9 cellular contexts compared by ENCODE assay signal in genomic region chr11:59174664-59175033, GRCh38. TPM values are rescaled to one million over a fixed set of nuclear protein-coding genes. Genes with fewer than 3 reads are reported as not detected.
DNase-seq lines count a peak whose midpoint lies in the region; ATAC-seq and TF ChIP-seq lines count a peak whose summit lies in the region.
"Had no signal": no experiment of that assay in that cellular context is flagged by ENCODE, and none has a peak within 500 bp of the region (broad histone marks: within the 10 kb centered on the region; RNA-seq: fewer than 3 reads in every experiment).

No MANE protein-coding gene starts in this region.

- peaks cover 0 to 12% (median 0%) of the 10 kb centered on the region in 3 donors for H3K27me3 ChIP-seq in stomach

- peak; percentile 65 for ATAC-seq in left colon
- no peak for ATAC-seq in natural killer cell treated with Interleukin-12 subunit alpha and Interleukin-12 subunit beta and Interleukin-15 and Interleukin-18, amount 100 ng/mL, for 72 hours

- peak overlapping the region; percentile 78 to 92 (median 86) for H3K27ac ChIP-seq in stomach
- H3K27ac ChIP-seq: WERI-Rb-1 had no signal

- H3K9me3 ChIP-seq in stomach = no peaks in the 10 kb centered on the region

- no peak for TF ChIP-seq CTCF in stomach (IDR thresholded peaks at IDR 0.05)

- H3K9me3 Mint-ChIP-seq in natural killer cell treated with Interleukin-12 subunit alpha and Interleukin-12 subunit beta and Interleukin-15 and Interleukin-18, amount 100 ng/mL, for 72 hours = no peaks in the 10 kb centered on the region

- WGBS in stomach, 5 donors = 41 to 66% (median 45%) methylated on average over 7 of the region's 7 CpGs

- no peak for TF ChIP-seq POLR2A in stomach (IDR thresholded peaks at IDR 0.05)

- peaks cover 7 to 14% of the 10 kb centered on the region in 2 donors for H3K4me1 Mint-ChIP-seq in natural killer cell treated with Interleukin-12 subunit alpha and Interleukin-12 subunit beta and Interleukin-15 and Interleukin-18, amount 100 ng/mL, for 72 hours (ENCODE audit: low read depth in 2 of 2)

- intact Hi-C loops in left colon (cut with DNase I, micrococcal nuclease) = loop anchor here in 1 of 2 donors (5.0 to 10.0 kb wide), 2 partner anchors 33 to 110 kb away; no protein-coding TSS in a partner anchor
- intact Hi-C loops in stomach (cut with DNase I; ENCODE audit: low total_unique reads) = loop anchor here (5.0 kb wide), 2 partner anchors 33 to 113 kb away; no protein-coding TSS in a partner anchor

- TF ChIP-seq EP300 in stomach (IDR thresholded peaks at IDR 0.05) = no peak

- DNase-seq in HT-29 (ENCODE audit: low spot score) (peak; percentile 77), amniotic epithelial cell (ENCODE audit: low read depth) (peak; percentile 83), left colon (peak; percentile 53 to 69), stomach (peak; percentile 43), SIG-M5 treated with dmso at 0.1 percent for 504 hours (lab: John Stamatoyannopoulos, UW; ENCODE audit: unreplicated experiment) (no peak), NCI-H2029 treated with DMSO at 0.1 percent for 48 hours (lab: John Stamatoyannopoulos, UW) (no peak), NCI-H1436 (lab: John Stamatoyannopoulos, UW) (no peak)
- no peak for DNase-seq in natural killer cell treated with Interleukin-12 subunit alpha and Interleukin-12 subunit beta and Interleukin-15 and Interleukin-18, amount 100 ng/mL, for 72 hours (ENCODE audit: low spot score)
- DNase-seq: WERI-Rb-1 had no signal

- no peak overlapping the region for H3K4me3 Mint-ChIP-seq in natural killer cell treated with Interleukin-12 subunit alpha and Interleukin-12 subunit beta and Interleukin-15 and Interleukin-18, amount 100 ng/mL, for 72 hours

- H3K36me3 Mint-ChIP-seq in natural killer cell treated with Interleukin-12 subunit alpha and Interleukin-12 subunit beta and Interleukin-15 and Interleukin-18, amount 100 ng/mL, for 72 hours = no peaks in the 10 kb centered on the region

- H3K27ac Mint-ChIP-seq in natural killer cell treated with Interleukin-12 subunit alpha and Interleukin-12 subunit beta and Interleukin-15 and Interleukin-18, amount 100 ng/mL, for 72 hours = no peak overlapping the region

- H3K4me3 ChIP-seq in stomach = peak overlapping the region in 1 of 4 donors; percentile 84

- peaks cover 18 to 21% of the 10 kb centered on the region in 2 donors for H3K27me3 Mint-ChIP-seq in natural killer cell treated with Interleukin-12 subunit alpha and Interleukin-12 subunit beta and Interleukin-15 and Interleukin-18, amount 100 ng/mL, for 72 hours

- peaks cover 0 to 8% (median 0%) of the 10 kb centered on the region in 4 donors for H3K36me3 ChIP-seq in stomach
- H3K36me3 ChIP-seq: WERI-Rb-1 had no signal

- H3K4me1 ChIP-seq in stomach = peaks cover 19 to 50% (median 48%) of the 10 kb centered on the region in 4 donors

RNA-seq across cellular contexts. Expression of gene DTX4, which starts 2.7 kb away (rescaled TPM):
- 20.8 and 22.6 TPM in 2 replicates for total RNA-seq in HT-29 (2014; rRNA removed; shearing (Covaris generic))
- total RNA-seq in left colon (10 to 100 TPM; 58.4 to 62.4 TPM), stomach (10 to 100 TPM; 16.8 to 58.0 (median 38.6) TPM)
- 10 to 100 TPM in 2 of 3 donors, 1 to 10 TPM in 1; 5.4 to 15.0 (median 13.5) TPM for polyA plus RNA-seq in stomach
- under 1 TPM; 0.17 to 0.33 TPM for total RNA-seq in natural killer cell treated with Interleukin-12 subunit alpha and Interleukin-12 subunit beta and Interleukin-15 and Interleukin-18, amount 100 ng/mL, for 72 hours

RNA-seq across cellular contexts. Expression of gene FAM111A, which starts 32.0 kb away (rescaled TPM):
- 43.6 and 51.9 TPM in 2 replicates for total RNA-seq in HT-29 (2014; rRNA removed; shearing (Covaris generic))
- total RNA-seq in left colon = 10 to 100 TPM; 25.0 to 27.8 TPM
- total RNA-seq in stomach = 10 to 100 TPM; 13.6 to 78.2 (median 41.5) TPM
- 10 to 100 TPM in 1 of 3 donors, 1 to 10 TPM in 2; 8.9 to 20.7 (median 9.7) TPM for polyA plus RNA-seq in stomach
- 10 to 100 TPM; 69.7 to 79.6 TPM for total RNA-seq in natural killer cell treated with Interleukin-12 subunit alpha and Interleukin-12 subunit beta and Interleukin-15 and Interleukin-18, amount 100 ng/mL, for 72 hours

RNA-seq across cellular contexts. Expression of gene MPEG1, which starts 38.1 kb away (rescaled TPM):
- not detected in 2 replicates for total RNA-seq in HT-29 (2014; rRNA removed; shearing (Covaris generic))
- total RNA-seq in left colon (10 to 100 TPM in 1 of 2 donors, 1 to 10 TPM in 1; 5.0 to 24.2 TPM), stomach (10 to 100 TPM in 3 of 5 donors, 1 to 10 TPM in 1, not detected in 1; 5.3 to 18.4 (median 16.1) TPM)
- 1 to 10 TPM; 1.4 to 5.2 (median 5.0) TPM for polyA plus RNA-seq in stomach
- under 1 TPM in 1 of 2 donors, not detected in 1; 0.11 TPM for total RNA-seq in natural killer cell treated with Interleukin-12 subunit alpha and Interleukin-12 subunit beta and Interleukin-15 and Interleukin-18, amount 100 ng/mL, for 72 hours

Comparison
In these comparisons a context has a peak if more than half of its experiments do, and no peak if none do; other contexts are left out.
1. DNase-seq: peak in HT-29 (single experiment), amniotic epithelial cell (single experiment), left colon (2 of 2) and stomach (single experiment); none in natural killer cell treated with Interleukin-12 subunit alpha and Interleukin-12 subunit beta and Interleukin-15 and Interleukin-18, amount 100 ng/mL, for 72 hours (single experiment), SIG-M5 treated with dmso at 0.1 percent for 504 hours (single experiment), NCI-H2029 treated with DMSO at 0.1 percent for 48 hours (single experiment) and NCI-H1436 (single experiment).
2. RNA of gene DTX4, which starts 2.7 kb away (total RNA-seq): 58.4 to 62.4 TPM in left colon, 16.8 to 58.0 TPM in stomach and 20.8 to 22.6 TPM in HT-29; 0.17 to 0.33 TPM in natural killer cell treated with Interleukin-12 subunit alpha and Interleukin-12 subunit beta and Interleukin-15 and Interleukin-18, amount 100 ng/mL, for 72 hours; every median in the first group is over 10 times any median in the second.